16 cellular contexts compared by ENCODE assay signal in the genomic region with DNA sequence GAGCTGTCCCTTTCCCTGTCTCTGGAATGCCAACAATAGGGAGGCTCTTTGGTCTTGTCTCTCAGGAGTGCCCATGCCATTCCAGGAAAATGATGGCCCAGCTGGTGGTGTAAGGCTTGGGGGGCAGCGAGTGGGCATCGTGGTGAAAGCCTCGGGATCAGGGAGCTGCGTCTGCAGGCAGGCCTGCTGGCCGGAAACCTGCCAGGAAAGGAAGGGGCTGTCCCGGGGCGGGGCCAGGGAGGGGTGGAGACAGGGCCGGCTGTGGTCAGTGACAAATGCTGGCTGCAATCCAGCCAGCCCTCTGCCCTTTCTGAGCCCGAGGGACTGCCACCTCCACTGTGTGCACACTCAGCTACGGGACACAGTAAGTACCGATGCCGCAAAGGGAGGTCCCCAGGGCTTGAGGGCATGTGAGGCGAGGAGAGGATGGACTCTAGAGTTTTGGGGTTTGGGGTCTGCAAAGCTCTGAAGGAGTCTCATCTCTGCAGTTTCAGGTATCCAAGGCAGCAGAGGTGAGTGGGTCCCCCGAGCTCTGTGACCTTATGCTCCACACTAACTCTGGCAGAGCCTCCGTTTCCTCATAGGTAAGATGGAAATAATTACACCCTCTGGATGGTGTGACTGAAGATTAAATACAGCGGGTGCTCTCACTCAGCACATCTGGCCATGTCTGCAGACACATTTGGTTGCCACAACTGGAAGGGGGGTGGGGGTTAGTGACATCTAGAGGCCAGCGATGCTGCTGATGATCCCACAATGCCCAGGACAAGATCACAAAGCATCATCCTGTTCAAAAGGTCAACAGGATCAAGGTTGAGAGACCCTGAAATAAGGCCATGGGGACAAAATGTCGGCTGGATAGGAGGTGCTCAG. TPM values are rescaled to one million over a fixed set of nuclear protein-coding genes. Genes with fewer than 3 reads are reported as not detected.
DNase-seq lines count a peak whose midpoint lies in the region; ATAC-seq and TF ChIP-seq lines count a peak whose summit lies in the region.
"Had no signal": no experiment of that assay in that cellular context is flagged by ENCODE, and none has a peak within 500 bp of the region (broad histone marks: within the 10 kb centered on the region; RNA-seq: fewer than 3 reads in every experiment).

SERPINA5 (plus strand) TSS at position 300 of the 873 bp plus-strand sequence. CDS start 5,937 bp downstream, outside the sequence.

- TF ChIP-seq CTCF in MCF 10A (IDR thresholded peaks at IDR 0.05; ENCODE audit: unreplicated experiment) (no peak), gastrocnemius medialis (IDR thresholded peaks at IDR 0.05 in 4 of 5, conservative IDR thresholded peaks at IDR 0.05 in 1 of 5) (no peak), GM13977 (IDR thresholded peaks at IDR 0.05; ENCODE audit: extremely low read depth, insufficient read depth, missing control alignments) (no peak)

- peaks cover 0 to 38% of the 10 kb centered on the region in 2 donors for H3K4me1 ChIP-seq in gastrocnemius medialis

- H3K9me3 Mint-ChIP-seq in MCF 10A (ENCODE audit: unreplicated experiment), result no peaks in the 10 kb centered on the region
- H3K9me3 Mint-ChIP-seq: brain; CD4-positive, alpha-beta memory T cell; naive thymus-derived CD4-positive, alpha-beta T cell had no signal

- POLR2A ChIA-PET in MCF 10A (lab: Yijun Ruan, JAX), result interaction anchor here (0.7 to 3.1 kb wide), 2 partner anchors 17 to 75 kb away, joined by 3 to 12 read pairs; no protein-coding TSS in a partner anchor

- H3K36me3 ChIP-seq in gastrocnemius medialis, result no peaks in the 10 kb centered on the region

- H3K4me1 Mint-ChIP-seq in MCF 10A (ENCODE audit: insufficient read depth, unreplicated experiment), result peaks cover 8% of the 10 kb centered on the region
- H3K4me1 Mint-ChIP-seq: brain; CD4-positive, alpha-beta memory T cell; naive thymus-derived CD4-positive, alpha-beta T cell had no signal

- in situ Hi-C loops in gastrocnemius medialis (cut with MboI; ENCODE audit: low sequenced_read_pairs in 4 of 4) (no loop called here), GM13977 (cut with MboI; ENCODE audit: low pct_unique_long_range_greater_than_20kb, low sequenced_read_pairs, unreplicated experiment) (no loop called here)

- BruUV-seq in MCF 10A (replicated peaks; lab: Mats Ljungman, UMichigan), result no TSS peak

- H3K9me3 ChIP-seq in gastrocnemius medialis, result no peaks in the 10 kb centered on the region

- CTCF ChIA-PET in MCF 10A (lab: Yijun Ruan, JAX), result interaction anchor here (0.6 kb wide), 2 partner anchors 98 to 391 kb away, joined by 3 read pairs; no protein-coding TSS in a partner anchor

- ATAC-seq in gastrocnemius medialis, result peak; percentile 48
- ATAC-seq: naive thymus-derived CD4-positive, alpha-beta T cell had no signal

- H3K4me3 Mint-ChIP-seq in MCF 10A (ENCODE audit: unreplicated experiment), result no peak within 1 kb of the TSS
- H3K4me3 Mint-ChIP-seq: brain; CD4-positive, alpha-beta memory T cell; naive thymus-derived CD4-positive, alpha-beta T cell had no signal

- H3K27me3 ChIP-seq in gastrocnemius medialis, result no peaks in the 10 kb centered on the region

- H3K4me3 ChIP-seq in gastrocnemius medialis, result peak within 1 kb of the TSS in 2 of 4 donors; percentile 31 to 37

- DNase-seq in HK-2 (ENCODE audit: unreplicated experiment) (peak; percentile 42), MCF 10A (ENCODE audit: unreplicated experiment) (peak; percentile 73), iPS-NIHi11 (ENCODE audit: low spot score) (peak; percentile 79), gastrocnemius medialis (peak; percentile 44 to 64), GM13977 (ENCODE audit: low spot score) (no peak), NCI-H1092 (lab: John Stamatoyannopoulos, UW) (no peak), cerebellum (ENCODE audit: low spot score) (no peak)
- DNase-seq in stimulated activated naive CD4-positive, alpha-beta T cell treated with Interleukin-2 at 50 U/mL for 16 hours (lab: John Stamatoyannopoulos, UW), result no peak
- DNase-seq: CD4-positive, alpha-beta memory T cell; Kasumi-1; naive thymus-derived CD4-positive, alpha-beta T cell; NCI-H526 treated with DMSO at 0.1 percent for 48 hours; stimulated activated CD4-positive, alpha-beta T cell treated with anti-CD3 and anti-CD28 coated beads, Interleukin-4, amount 100 ng/mL, for 1 hour; T-helper 1 cell had no signal

- no peak within 1 kb of the TSS for H3K27ac Mint-ChIP-seq in MCF 10A (ENCODE audit: low read depth, unreplicated experiment)
- H3K27ac Mint-ChIP-seq: naive thymus-derived CD4-positive, alpha-beta T cell had no signal

- peak within 1 kb of the TSS in 2 of 4 donors; percentile 62 to 69 for H3K27ac ChIP-seq in gastrocnemius medialis

- H3K27me3 Mint-ChIP-seq in MCF 10A (ENCODE audit: insufficient read depth, unreplicated experiment), result no peaks in the 10 kb centered on the region

- intact Hi-C loops in MCF 10A (cut with micrococcal nuclease), result no loop called here
- intact Hi-C loops in gastrocnemius medialis (cut with DNase I; ENCODE audit: low total_unique reads), result no loop called here

- no peak for TF ChIP-seq POLR2A in gastrocnemius medialis (IDR thresholded peaks at IDR 0.05)

- H3K36me3 Mint-ChIP-seq in MCF 10A (ENCODE audit: insufficient read depth, unreplicated experiment), result no peaks in the 10 kb centered on the region
- H3K36me3 Mint-ChIP-seq: brain; CD4-positive, alpha-beta memory T cell; naive thymus-derived CD4-positive, alpha-beta T cell had no signal

RNA-seq across cellular contexts. Expression of gene SERPINA5, which starts in this region (rescaled TPM):
- total RNA-seq in MCF 10A (2022), result 0.35 TPM in 1 of 2 replicates, not detected in the other
- 10 to 100 TPM in 2 of 4 donors, 1 to 10 TPM in 2; 1.8 to 63.2 (median 19.8) TPM for total RNA-seq in gastrocnemius medialis
- 0.36 TPM for total RNA-seq in cerebellum
- total RNA-seq: CD4-positive, alpha-beta memory T cell; naive thymus-derived CD4-positive, alpha-beta T cell; temporal lobe had no signal

Comparison
In these comparisons a context has a peak if more than half of its experiments do, and no peak if none do; other contexts are left out.
1. Peak in DNase-seq in MCF 10A; RNA of the gene not detected or under 1 TPM.
2. DNase-seq: peak in HK-2 (single experiment), iPS-NIHi11 (single experiment) and gastrocnemius medialis (2 of 2); none in GM13977 (single experiment), NCI-H1092 (single experiment), cerebellum (single experiment) and stimulated activated naive CD4-positive, alpha-beta T cell treated with Interleukin-2 at 50 U/mL for 16 hours (single experiment).